8 cellular contexts compared by ENCODE assay signal in genomic region chr17:3845754-3846738, GRCh38. TPM values are rescaled to one million over a fixed set of nuclear protein-coding genes. Genes with fewer than 3 reads are reported as not detected.
DNase-seq lines count a peak whose midpoint lies in the region; ATAC-seq and TF ChIP-seq lines count a peak whose summit lies in the region.

Gene NCBP3, minus strand, starts transcription at chr17:3846246. Its CDS starts 23 bp downstream, at chr17:3846223.

- H3K27ac ChIP-seq in osteoblast (ENCODE audit: low read depth, low read length) = peak within 1 kb of the TSS; percentile 60
- H3K27ac ChIP-seq in testis = peak within 1 kb of the TSS; percentile 80 to 88

- no peaks in the 10 kb centered on the region for H3K9me3 ChIP-seq in osteoblast (ENCODE audit: low read depth, low read length)
- H3K9me3 ChIP-seq in testis = no peaks in the 10 kb centered on the region

- H3K27me3 ChIP-seq in osteoblast (ENCODE audit: insufficient read depth, low read length) (no peaks in the 10 kb centered on the region), testis (no peaks in the 10 kb centered on the region)

- peak; percentile 55 for TF ChIP-seq CTCF in NB4 (IDR thresholded peaks at IDR 0.05; ENCODE audit: low read depth, low read length)
- peak; percentile 74 for TF ChIP-seq CTCF in osteoblast (IDR thresholded peaks at IDR 0.05; ENCODE audit: extremely low read depth, low read depth, low read length)
- TF ChIP-seq CTCF in testis (IDR thresholded peaks at IDR 0.05) = peak; percentile 98

- DNase-seq in NB4 (ENCODE audit: low read depth) (peak; percentile 91), SKM-1 (lab: John Stamatoyannopoulos, UW; ENCODE audit: unreplicated experiment) (peak; percentile 39), glomerular endothelial cell (ENCODE audit: extremely low read depth, low read depth, low spot score) (peak; percentile 22), osteoblast (ENCODE audit: insufficient read length, low spot score, missing footprints) (peak; percentile 100), testis (peak; percentile 93)

- H3K36me3 Mint-ChIP-seq in activated naive CD4-positive, alpha-beta T cell treated with anti-CD3 and anti-CD28 coated beads, Interleukin-2, amount 50 U/mL, for 24 hours = peaks cover 5% of the 10 kb centered on the region

- no peaks in the 10 kb centered on the region for H3K27me3 Mint-ChIP-seq in activated naive CD4-positive, alpha-beta T cell treated with anti-CD3 and anti-CD28 coated beads, Interleukin-2, amount 50 U/mL, for 24 hours

- peak within 1 kb of the TSS; percentile 95 for H3K4me3 Mint-ChIP-seq in activated naive CD4-positive, alpha-beta T cell treated with anti-CD3 and anti-CD28 coated beads, Interleukin-2, amount 50 U/mL, for 24 hours

- peaks cover 48% of the 10 kb centered on the region for H3K79me2 ChIP-seq in osteoblast (ENCODE audit: insufficient read depth, low read length)

- H3K4me1 Mint-ChIP-seq in activated naive CD4-positive, alpha-beta T cell treated with anti-CD3 and anti-CD28 coated beads, Interleukin-2, amount 50 U/mL, for 24 hours = peaks cover 28% of the 10 kb centered on the region

- intact Hi-C loops in testis (cut with DNase I; ENCODE audit: low total_unique reads) = no loop called here

- no peaks in the 10 kb centered on the region for H3K9me3 Mint-ChIP-seq in activated naive CD4-positive, alpha-beta T cell treated with anti-CD3 and anti-CD28 coated beads, Interleukin-2, amount 50 U/mL, for 24 hours

- H3K27ac Mint-ChIP-seq in activated naive CD4-positive, alpha-beta T cell treated with anti-CD3 and anti-CD28 coated beads, Interleukin-2, amount 50 U/mL, for 24 hours = peak within 1 kb of the TSS; percentile 91

- peaks cover 28% of the 10 kb centered on the region for H3K36me3 ChIP-seq in osteoblast (ENCODE audit: insufficient read depth, low read length)
- H3K36me3 ChIP-seq in testis (ENCODE audit: low read depth, missing control alignments) = no peaks in the 10 kb centered on the region

- H3K4me1 ChIP-seq in osteoblast (ENCODE audit: insufficient read depth, low read length) (peaks cover 5% of the 10 kb centered on the region), testis (peaks cover 7% of the 10 kb centered on the region)

- 1% methylated on average over 31 to 83 of the region's 84 CpGs for WGBS in testis, 2 donors

- peak within 1 kb of the TSS; percentile 89 for H2AFZ ChIP-seq in osteoblast (ENCODE audit: low read length)

- peak; percentile 94 for TF ChIP-seq POLR2A in GM10847 (IDR thresholded peaks at IDR 0.05; ENCODE audit: extremely low read depth, insufficient read length)
- peak; percentile 72 for TF ChIP-seq POLR2A in NB4 (IDR thresholded peaks at IDR 0.05; ENCODE audit: extremely low read depth, insufficient read length)
- no peak for TF ChIP-seq POLR2A in testis (IDR thresholded peaks at IDR 0.05)

- peak within 1 kb of the TSS; percentile 90 for H3K4me2 ChIP-seq in osteoblast (ENCODE audit: insufficient read depth, low read length)

- ATAC-seq in HG02571 (IDR thresholded peaks at IDR 0.05; ENCODE audit: unreplicated experiment) = peak; percentile 95

- peaks cover 26% of the 10 kb centered on the region for H4K20me1 ChIP-seq in osteoblast (ENCODE audit: insufficient read depth, low read length)

- peak within 1 kb of the TSS; percentile 77 for H3K4me3 ChIP-seq in NB4 (ENCODE audit: low read depth, low read length)
- H3K4me3 ChIP-seq in osteoblast (ENCODE audit: insufficient read depth, low read length) = peak within 1 kb of the TSS; percentile 95
- H3K4me3 ChIP-seq in testis = peak within 1 kb of the TSS; percentile 92 to 97

RNA-seq across cellular contexts. Expression of gene NCBP3, which starts in this region (rescaled TPM):
- 23.2 and 25.3 TPM in 2 replicates for total RNA-seq in glomerular endothelial cell
- total RNA-seq in osteoblast = 21.4 and 24.2 TPM in 2 replicates
- total RNA-seq in testis = 10 to 100 TPM; 37.2 to 37.7 TPM
- polyA plus RNA-seq in testis (ENCODE audit: insufficient read depth, low read depth, low replicate concordance) = 61.6 TPM

Comparison
In these comparisons a context has a peak if more than half of its experiments do, and no peak if none do; other contexts are left out.
1. Peak in every context shown above with its lines: DNase-seq, ATAC-seq, H3K4me3 ChIP-seq and H3K27ac ChIP-seq.
2. DNase-seq: peak in every context shown above with its lines; median percentile 100 in osteoblast; 93 in testis; 91 in NB4; 39 in SKM-1; 22 in glomerular endothelial cell.